ENCODE assay signal across 16 cellular contexts in genomic region chr9:136343884-136344269, GRCh38. TPM values are rescaled to one million over a fixed set of nuclear protein-coding genes. Genes with fewer than 3 reads are reported as not detected.
DNase-seq lines count a peak whose midpoint lies in the region; ATAC-seq and TF ChIP-seq lines count a peak whose summit lies in the region.
"Had no signal": no experiment of that assay in that cellular context is flagged by ENCODE, and none has a peak within 500 bp of the region (broad histone marks: within the 10 kb centered on the region; RNA-seq: fewer than 3 reads in every experiment).

No MANE protein-coding gene starts in this region.

- H3K9me3 Mint-ChIP-seq in GM23338, result no peaks in the 10 kb centered on the region; the same call in 1 of the 3 replicates
- H3K9me3 Mint-ChIP-seq in stimulated activated naive B cell treated with anti-CD40 and anti-IgM and Interleukin-4, amounts not matched to agents 10 μg/mL and 1 μg/mL and 100 μg/mL, for 72 hours, result no peaks in the 10 kb centered on the region
- H3K9me3 Mint-ChIP-seq in activated CD4-positive, alpha-beta T cell treated with anti-CD3 and anti-CD28 coated beads for 36 hours (ENCODE audit: low read depth), result no peaks in the 10 kb centered on the region
- no peaks in the 10 kb centered on the region for H3K9me3 Mint-ChIP-seq in naive thymus-derived CD8-positive, alpha-beta T cell

- peaks cover 21% of the 10 kb centered on the region for H3K27me3 Mint-ChIP-seq in GM23338 (ENCODE audit: insufficient read depth, low read depth, poor library complexity)
- no peaks in the 10 kb centered on the region for H3K27me3 Mint-ChIP-seq in stimulated activated naive B cell treated with anti-CD40 and anti-IgM and Interleukin-4, amounts not matched to agents 10 μg/mL and 1 μg/mL and 100 μg/mL, for 72 hours
- H3K27me3 Mint-ChIP-seq in activated CD4-positive, alpha-beta T cell treated with anti-CD3 and anti-CD28 coated beads for 36 hours, result no peaks in the 10 kb centered on the region
- no peaks in the 10 kb centered on the region for H3K27me3 Mint-ChIP-seq in naive thymus-derived CD8-positive, alpha-beta T cell

- H3K4me1 ChIP-seq in GM23338 (ENCODE audit: insufficient read depth), result peaks cover 5% of the 10 kb centered on the region
- H3K4me1 ChIP-seq in HUES64 (ENCODE audit: insufficient read depth, low read length), result peaks cover 16% of the 10 kb centered on the region; the same call in 1 of the 2 replicates
- H3K4me1 ChIP-seq in lung (ENCODE audit: control insufficient read depth in 2 of 2, insufficient read depth in 2 of 2, low read length in 2 of 2), result peaks cover 0 to 26% of the 10 kb centered on the region in 2 donors
- no peaks in the 10 kb centered on the region for H3K4me1 ChIP-seq in uterus

- H3K36me3 Mint-ChIP-seq in GM23338 (ENCODE audit: low read depth), result no peaks in the 10 kb centered on the region
- H3K36me3 Mint-ChIP-seq in stimulated activated naive B cell treated with anti-CD40 and anti-IgM and Interleukin-4, amounts not matched to agents 10 μg/mL and 1 μg/mL and 100 μg/mL, for 72 hours, result peaks cover 0 to 3% of the 10 kb centered on the region in 2 donors
- H3K36me3 Mint-ChIP-seq in activated CD4-positive, alpha-beta T cell treated with anti-CD3 and anti-CD28 coated beads for 36 hours (ENCODE audit: low read depth), result no peaks in the 10 kb centered on the region
- H3K36me3 Mint-ChIP-seq in naive thymus-derived CD8-positive, alpha-beta T cell, result no peaks in the 10 kb centered on the region

- WGBS in HUES64, result 97% methylated on average over 24 of the region's 24 CpGs
- 92 to 96% methylated on average over 24 of the region's 24 CpGs for WGBS in lung, 2 donors

- H3K9me3 ChIP-seq in HUES64 (ENCODE audit: insufficient read depth, low read depth, low read length) (no peaks in the 10 kb centered on the region), lung (ENCODE audit: control insufficient read depth in 2 of 2, insufficient read depth in 1 of 2, low read length in 1 of 2) (no peaks in the 10 kb centered on the region), uterus (no peaks in the 10 kb centered on the region)

- no peaks in the 10 kb centered on the region for H3K79me2 ChIP-seq in GM23338 (replicated peaks; ENCODE audit: insufficient read depth)

- CTCF ChIA-PET in activated CD4-positive, alpha-beta T cell treated with anti-CD3 and anti-CD28 coated beads for 36 hours (lab: Charles Lee), result interaction anchor here (0.7 kb wide), 1 partner anchor 1195 kb away, joined by 3 read pairs; no protein-coding TSS in a partner anchor

- ATAC-seq in GM23338, result no peak
- ATAC-seq in lung (ENCODE audit: insufficient read depth, low FRiP score), result no peak
- no peak for ATAC-seq in stimulated activated naive B cell treated with anti-CD40 and anti-IgM and Interleukin-4, amounts not matched to agents 10 μg/mL and 1 μg/mL and 100 μg/mL, for 72 hours (replicated peaks)
- no peak for ATAC-seq in activated CD4-positive, alpha-beta T cell treated with anti-CD3 and anti-CD28 coated beads for 36 hours
- no peak for ATAC-seq in naive thymus-derived CD8-positive, alpha-beta T cell
- ATAC-seq: PC-3 had no signal

- 0 out of 2 replicates have a peak overlapping the region, but pooled peaks have one; percentile 59 for H3K27ac ChIP-seq in GM23338 (ENCODE audit: low read depth)
- H3K27ac ChIP-seq in HUES64 (ENCODE audit: low read depth, low read length), result no peak overlapping the region
- H3K27ac ChIP-seq in lung (ENCODE audit: low read depth in 1 of 2, low read length in 1 of 2), result peak overlapping the region; percentile 54 to 58
- H3K27ac ChIP-seq in uterus, result no peak overlapping the region

- no peaks in the 10 kb centered on the region; the same call in 1 of the 2 replicates for H4K20me1 ChIP-seq in GM23338 (replicated peaks; ENCODE audit: insufficient read depth)

- peaks cover 3% of the 10 kb centered on the region for H3K4me1 Mint-ChIP-seq in GM23338
- peaks cover 0 to 6% of the 10 kb centered on the region in 2 donors for H3K4me1 Mint-ChIP-seq in stimulated activated naive B cell treated with anti-CD40 and anti-IgM and Interleukin-4, amounts not matched to agents 10 μg/mL and 1 μg/mL and 100 μg/mL, for 72 hours
- H3K4me1 Mint-ChIP-seq in activated CD4-positive, alpha-beta T cell treated with anti-CD3 and anti-CD28 coated beads for 36 hours, result no peaks in the 10 kb centered on the region
- peaks cover 0 to 3% (median 0%) of the 10 kb centered on the region in 4 donors for H3K4me1 Mint-ChIP-seq in naive thymus-derived CD8-positive, alpha-beta T cell

- H3F3A ChIP-seq in GM23338 (replicated peaks; ENCODE audit: low read depth), result peaks cover 3% of the 10 kb centered on the region; the same call in 1 of the 2 replicates

- TF ChIP-seq CTCF in GM23338 (conservative IDR thresholded peaks at IDR 0.05; ENCODE audit: low read depth in 2 of 2) (no peak), lung (IDR thresholded peaks at IDR 0.05; ENCODE audit: control extremely low read depth, extremely low read depth) (no peak), uterus (IDR thresholded peaks at IDR 0.05) (no peak)

- H3K9ac ChIP-seq in HUES64 (ENCODE audit: low read depth, low read length), result 0 out of 2 replicates have a peak overlapping the region, but pooled peaks have one; percentile 65

- intact Hi-C loops in uterus (cut with DNase I; ENCODE audit: low total_unique reads), result no loop called here
- intact Hi-C loops in activated CD4-positive, alpha-beta T cell treated with anti-CD3 and anti-CD28 coated beads for 36 hours (cut with DNase I, micrococcal nuclease), result no loop called here

- H3K27me3 ChIP-seq in GM23338 (ENCODE audit: insufficient read depth) (no peaks in the 10 kb centered on the region), HUES64 (ENCODE audit: insufficient read depth, low read length) (no peaks in the 10 kb centered on the region), lung (ENCODE audit: control insufficient read depth, insufficient read depth) (no peaks in the 10 kb centered on the region), uterus (no peaks in the 10 kb centered on the region)

- H3K4me2 ChIP-seq in GM23338, result no peak overlapping the region

- POLR2A ChIA-PET in activated CD4-positive, alpha-beta T cell treated with anti-CD3 and anti-CD28 coated beads for 36 hours (lab: Charles Lee), result no interaction called here
- POLR2A ChIA-PET in naive thymus-derived CD8-positive, alpha-beta T cell (lab: Charles Lee), result no interaction called here

- no peak overlapping the region for H2AFZ ChIP-seq in GM23338

- H3K4me3 ChIP-seq in GM23338 (no peak overlapping the region), HUES64 (ENCODE audit: low read length) (no peak overlapping the region), lung (no peak overlapping the region), uterus (no peak overlapping the region)

- no peaks in the 10 kb centered on the region for H3K9me2 ChIP-seq in GM23338 (ENCODE audit: insufficient read depth)

- H3K4me3 Mint-ChIP-seq in GM23338, result no peak overlapping the region
- no peak overlapping the region for H3K4me3 Mint-ChIP-seq in stimulated activated naive B cell treated with anti-CD40 and anti-IgM and Interleukin-4, amounts not matched to agents 10 μg/mL and 1 μg/mL and 100 μg/mL, for 72 hours
- H3K4me3 Mint-ChIP-seq in activated CD4-positive, alpha-beta T cell treated with anti-CD3 and anti-CD28 coated beads for 36 hours, result no peak overlapping the region
- H3K4me3 Mint-ChIP-seq in naive thymus-derived CD8-positive, alpha-beta T cell, result no peak overlapping the region

- no peaks in the 10 kb centered on the region for H3K36me3 ChIP-seq in GM23338 (ENCODE audit: insufficient read depth)
- H3K36me3 ChIP-seq in HUES64 (ENCODE audit: insufficient read depth, low read length), result no peaks in the 10 kb centered on the region
- peaks cover 0 to 13% of the 10 kb centered on the region in 2 donors for H3K36me3 ChIP-seq in lung (ENCODE audit: control insufficient read depth in 2 of 2, insufficient read depth in 2 of 2, low read length in 2 of 2)
- H3K36me3 ChIP-seq in uterus, result no peaks in the 10 kb centered on the region

- no peak overlapping the region for H3K27ac Mint-ChIP-seq in GM23338
- H3K27ac Mint-ChIP-seq in stimulated activated naive B cell treated with anti-CD40 and anti-IgM and Interleukin-4, amounts not matched to agents 10 μg/mL and 1 μg/mL and 100 μg/mL, for 72 hours, result peak overlapping the region; percentile 38
- no peak overlapping the region for H3K27ac Mint-ChIP-seq in activated CD4-positive, alpha-beta T cell treated with anti-CD3 and anti-CD28 coated beads for 36 hours
- H3K27ac Mint-ChIP-seq in naive thymus-derived CD8-positive, alpha-beta T cell, result peak overlapping the region in 2 of 10 donors; percentile 8 to 70

- no peak for TF ChIP-seq POLR2A in uterus (IDR thresholded peaks at IDR 0.05)

- DNase-seq in GM23338 (ENCODE audit: low spot score) (no peak), lung (ENCODE audit: low spot score) (no peak), uterus (no peak)
- no peak for DNase-seq in stimulated activated naive B cell treated with anti-CD40 and anti-IgM and Interleukin-4, amounts not matched to agents 10 μg/mL and 1 μg/mL and 100 μg/mL, for 72 hours
- no peak for DNase-seq in activated CD4-positive, alpha-beta T cell treated with anti-CD3 and anti-CD28 coated beads for 36 hours
- DNase-seq in naive thymus-derived CD8-positive, alpha-beta T cell, result no peak
- DNase-seq: ACHN, AML-193, COR-L47, NCI-H1417 treated with DMSO at 0.1 percent for 48 hours, NCI-H2029, NCI-H2171, NCI-H446, PC-3 had no signal

RNA-seq across cellular contexts. Expression of gene GPSM1, which starts 16.5 kb away (rescaled TPM):
- 21.3 and 23.2 TPM in 2 replicates for total RNA-seq in GM23338 (2014; rRNA removed; shearing (Covaris generic))
- polyA plus RNA-seq in GM23338 (2016; fragmentation: Nextera tagmentation; extraction: Ambion mirVana) (4.8 and 5.6 TPM in 2 replicates), lung (10 to 100 TPM; 12.6 to 16.8 TPM)
- polyA plus RNA-seq in HUES64 (2013, experiment 1 of 2), result 13.6 TPM
- polyA plus RNA-seq in HUES64 (2013, experiment 2 of 2), result 18.6 TPM
- total RNA-seq in lung (10 to 100 TPM; 28.5 to 41.6 TPM), uterus (10 to 100 TPM in 2 of 4 donors, 1 to 10 TPM in 2; 4.4 to 43.6 (median 24.1) TPM)
- 10 to 100 TPM in 1 of 2 experiments, 1 to 10 TPM in 1; 9.6 to 10.8 TPM for total RNA-seq in activated CD4-positive, alpha-beta T cell treated with anti-CD3 and anti-CD28 coated beads for 36 hours
- 10 to 100 TPM; 10.0 to 11.6 TPM for total RNA-seq in naive thymus-derived CD8-positive, alpha-beta T cell
- under 1 TPM; 0.50 to 0.98 (median 0.82) TPM for polyA plus RNA-seq in naive thymus-derived CD8-positive, alpha-beta T cell

RNA-seq across cellular contexts. Expression of gene DNLZ, which starts 19.7 kb away (rescaled TPM):
- 21.7 and 53.9 TPM in 2 replicates for total RNA-seq in GM23338 (2014; rRNA removed; shearing (Covaris generic))
- polyA plus RNA-seq in GM23338 (2016; fragmentation: Nextera tagmentation; extraction: Ambion mirVana), result 33.4 and 37.7 TPM in 2 replicates
- polyA plus RNA-seq in HUES64 (2013, experiment 1 of 2), result 18.7 TPM
- 12.0 TPM for polyA plus RNA-seq in HUES64 (2013, experiment 2 of 2)
- total RNA-seq in lung, result 10 to 100 TPM in 1 of 2 donors, 1 to 10 TPM in 1; 7.7 to 34.3 TPM
- polyA plus RNA-seq in lung, result 10 to 100 TPM; 13.1 to 20.6 TPM
- 10 to 100 TPM in 3 of 4 donors, 1 to 10 TPM in 1; 6.8 to 29.4 (median 27.3) TPM for total RNA-seq in uterus
- total RNA-seq in activated CD4-positive, alpha-beta T cell treated with anti-CD3 and anti-CD28 coated beads for 36 hours, result 10 to 100 TPM; 11.7 to 12.8 TPM
- 10 to 100 TPM; 32.8 to 33.3 TPM for total RNA-seq in naive thymus-derived CD8-positive, alpha-beta T cell
- polyA plus RNA-seq in naive thymus-derived CD8-positive, alpha-beta T cell, result 10 to 100 TPM; 51.6 to 58.1 (median 52.9) TPM

RNA-seq across cellular contexts. Expression of gene CARD9, which starts 29.6 kb away (rescaled TPM):
- total RNA-seq in GM23338 (2014; rRNA removed; shearing (Covaris generic)), result 0.49 and 1.1 TPM in 2 replicates
- polyA plus RNA-seq in GM23338 (2016; fragmentation: Nextera tagmentation; extraction: Ambion mirVana) (0.63 and 0.92 TPM in 2 replicates), lung (10 to 100 TPM in 1 of 2 donors, 1 to 10 TPM in 1; 7.9 to 16.0 TPM)
- 0.30 TPM for polyA plus RNA-seq in HUES64 (2013, experiment 1 of 2)
- polyA plus RNA-seq in HUES64 (2013, experiment 2 of 2), result 0.32 TPM
- total RNA-seq in lung (10 to 100 TPM in 1 of 2 donors, 1 to 10 TPM in 1; 3.8 to 15.2 TPM), uterus (10 to 100 TPM in 1 of 4 donors, 1 to 10 TPM in 2, under 1 TPM in 1; under 0.01 to 10.6 (median 2.5) TPM)
- 1 to 10 TPM in 1 of 2 experiments, under 1 TPM in 1; 0.98 to 1.1 TPM for total RNA-seq in activated CD4-positive, alpha-beta T cell treated with anti-CD3 and anti-CD28 coated beads for 36 hours
- under 1 TPM; 0.70 to 0.85 TPM for total RNA-seq in naive thymus-derived CD8-positive, alpha-beta T cell
- under 1 TPM; 0.08 to 0.21 (median 0.12) TPM for polyA plus RNA-seq in naive thymus-derived CD8-positive, alpha-beta T cell
- total RNA-seq: SK-MEL-5 had no signal

RNA-seq across cellular contexts. Expression of gene CCDC187, which starts 40.0 kb away (rescaled TPM):
- 0.14 TPM in 1 of 2 replicates, not detected in the other for total RNA-seq in GM23338 (2014; rRNA removed; shearing (Covaris generic))
- not detected in 2 replicates for polyA plus RNA-seq in GM23338 (2016; fragmentation: Nextera tagmentation; extraction: Ambion mirVana)
- polyA plus RNA-seq in HUES64 (2013, experiment 1 of 2), result not detected
- polyA plus RNA-seq in HUES64 (2013, experiment 2 of 2), result 0.06 TPM
- 10 to 100 TPM; 11.4 to 16.8 TPM for total RNA-seq in lung
- 1 to 10 TPM; 2.0 to 2.1 TPM for polyA plus RNA-seq in lung
- total RNA-seq in uterus, result 1 to 10 TPM in 2 of 4 donors, under 1 TPM in 2; 0.27 to 5.1 (median 2.2) TPM
- under 1 TPM in 1 of 2 experiments, not detected in 1; 0.05 TPM for total RNA-seq in activated CD4-positive, alpha-beta T cell treated with anti-CD3 and anti-CD28 coated beads for 36 hours
- not detected for total RNA-seq in naive thymus-derived CD8-positive, alpha-beta T cell
- not detected for polyA plus RNA-seq in naive thymus-derived CD8-positive, alpha-beta T cell
- total RNA-seq: SK-MEL-5 had no signal

RNA-seq across cellular contexts. Expression of gene SNAPC4, which starts 56.1 kb away (rescaled TPM):
- total RNA-seq in GM23338 (2014; rRNA removed; shearing (Covaris generic)), result 20.4 and 22.7 TPM in 2 replicates
- polyA plus RNA-seq in GM23338 (2016; fragmentation: Nextera tagmentation; extraction: Ambion mirVana) (8.8 and 10.2 TPM in 2 replicates), lung (1 to 10 TPM; 6.8 to 7.3 TPM)
- 12.8 TPM for polyA plus RNA-seq in HUES64 (2013, experiment 1 of 2)
- polyA plus RNA-seq in HUES64 (2013, experiment 2 of 2), result 8.4 TPM
- total RNA-seq in lung (10 to 100 TPM; 12.3 to 12.4 TPM), uterus (10 to 100 TPM in 2 of 4 donors, 1 to 10 TPM in 1, under 1 TPM in 1; 0.51 to 12.5 (median 7.7) TPM)
- 10 to 100 TPM; 12.4 to 16.8 TPM for total RNA-seq in activated CD4-positive, alpha-beta T cell treated with anti-CD3 and anti-CD28 coated beads for 36 hours
- total RNA-seq in naive thymus-derived CD8-positive, alpha-beta T cell, result 10 to 100 TPM; 13.7 to 15.6 TPM
- polyA plus RNA-seq in naive thymus-derived CD8-positive, alpha-beta T cell, result 1 to 10 TPM in 2 of 3 donors, under 1 TPM in 1; 0.90 to 2.0 (median 1.3) TPM

Comparison
In these comparisons a context has a peak if more than half of its experiments do, and no peak if none do; other contexts are left out.
1. H3K27ac ChIP-seq: peak in GM23338 (single experiment) and lung (2 of 2); none in HUES64 (single experiment) and uterus (0 of 2).